In the genomic region with DNA sequence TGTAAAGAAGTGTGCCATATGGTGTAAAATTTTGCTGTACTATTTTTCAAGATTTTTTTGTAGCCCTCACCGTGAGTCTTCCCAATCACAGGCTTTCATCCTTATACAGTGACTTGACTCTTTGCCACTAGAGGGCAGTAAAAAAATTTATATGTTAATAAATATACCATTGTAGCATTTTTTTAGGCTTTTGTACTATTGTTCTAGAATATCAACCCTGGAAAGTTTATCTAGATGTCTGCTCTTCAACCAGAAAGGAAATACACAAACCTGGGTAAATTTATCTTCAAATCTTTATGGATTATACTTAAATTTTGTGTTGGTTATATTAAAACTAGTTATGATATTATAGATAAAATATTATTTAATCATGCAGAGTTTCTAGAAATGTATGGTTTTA, we compare ENCODE assay signal across 9 cellular contexts.
DNase-seq lines count a peak whose midpoint lies in the region; ATAC-seq, FAIRE-seq and TF ChIP-seq lines count a peak whose summit lies in the region.
"Had no signal": no experiment of that assay in that cellular context is flagged by ENCODE, and none has a peak within 500 bp of the region (broad histone marks: within the 10 kb centered on the region; RNA-seq: fewer than 3 reads in every experiment).

No MANE protein-coding gene starts in this region.

- in situ Hi-C loops in ACHN (cut with HindIII; ENCODE audit: low pct_ligation_motif_present, low pct_unique_long_range_greater_than_20kb, low sequenced_read_pairs): no loop called here

- H3K9me3 ChIP-seq in mesenchymal stem cell (ENCODE audit: control insufficient read depth, low read length): no peaks in the 10 kb centered on the region
- H3K9me3 ChIP-seq: upper lobe of left lung had no signal

- no peak overlapping the region for H2BK15ac ChIP-seq in mesenchymal stem cell (ENCODE audit: low read depth, poor library complexity, severe bottlenecking)

- no peak overlapping the region for H2BK12ac ChIP-seq in mesenchymal stem cell (ENCODE audit: low read length in 2 of 2)

- FAIRE-seq in bronchial epithelial cell (lab: Jason Lieb, UNC): no peak

- peak; percentile 42 for TF ChIP-seq CTCF in bronchial epithelial cell (IDR thresholded peaks at IDR 0.05; ENCODE audit: insufficient read depth, low read length, severe bottlenecking)

- H3K27ac ChIP-seq in mesenchymal stem cell (ENCODE audit: low read length, poor library complexity, severe bottlenecking): no peak overlapping the region
- H3K27ac ChIP-seq: upper lobe of left lung had no signal

- no peak overlapping the region for H3K4me2 ChIP-seq in mesenchymal stem cell (ENCODE audit: low read length, poor library complexity, severe bottlenecking)

- peaks cover 7% of the 10 kb centered on the region for H3K79me1 ChIP-seq in mesenchymal stem cell (replicated peaks; ENCODE audit: low read length, poor library complexity, severe bottlenecking)

- peak overlapping the region; percentile 17 for H3K9ac ChIP-seq in mesenchymal stem cell (ENCODE audit: low read length)

- no peak overlapping the region for H3K4ac ChIP-seq in mesenchymal stem cell (ENCODE audit: low read depth in 1 of 2, low read length in 2 of 2)

- H3K36me3 ChIP-seq in bronchial epithelial cell (ENCODE audit: control insufficient read depth, insufficient read depth, low read length) (no peaks in the 10 kb centered on the region), mesenchymal stem cell (ENCODE audit: control insufficient read depth in 1 of 2, insufficient read depth in 2 of 2, low read depth in 1 of 2, low read length in 2 of 2) (peaks cover 0 to 2% of the 10 kb centered on the region in 2 experiments)
- H3K36me3 ChIP-seq: upper lobe of left lung had no signal

- H3K4me1 ChIP-seq in mesenchymal stem cell (ENCODE audit: control insufficient read depth, insufficient read depth, low read depth, low read length): no peaks in the 10 kb centered on the region
- H3K4me1 ChIP-seq: upper lobe of left lung had no signal

- no peak overlapping the region for H2BK120ac ChIP-seq in mesenchymal stem cell (ENCODE audit: low read depth, low read length)

- DNase-seq in ACHN: peak; percentile 69
- peak; percentile 61 for DNase-seq in NCI-H510A treated with DMSO at 0.1 percent for 48 hours (lab: John Stamatoyannopoulos, UW)
- peak; percentile 42 for DNase-seq in bronchial epithelial cell (ENCODE audit: low read depth)
- DNase-seq in mesenchymal stem cell: peak; percentile 43
- no peak for DNase-seq in activated CD4-positive, alpha-beta T cell treated with anti-CD3 and anti-CD28 coated beads, Interleukin-2, amount 50 U/mL, for 48 hours
- DNase-seq: upper lobe of left lung had no signal

- no peak overlapping the region for H2BK5ac ChIP-seq in mesenchymal stem cell (ENCODE audit: low read depth, low read length, poor library complexity, severe bottlenecking)

- no peak overlapping the region for H3K14ac ChIP-seq in mesenchymal stem cell (ENCODE audit: low read length in 2 of 2)

- no peak overlapping the region for H2AK5ac ChIP-seq in mesenchymal stem cell (ENCODE audit: low read length, severe bottlenecking)

- WGBS in mesenchymal stem cell: no CpG with 5 or more reads among the region's 1 CpG

- H3K4me3 ChIP-seq in bronchial epithelial cell (ENCODE audit: low read depth, low read length) (no peak overlapping the region), mesenchymal stem cell (ENCODE audit: insufficient read depth in 1 of 2, low read depth in 1 of 2, low read length in 2 of 2) (no peak overlapping the region)
- H3K4me3 ChIP-seq: upper lobe of left lung had no signal

- no peak overlapping the region for H4K91ac ChIP-seq in mesenchymal stem cell (ENCODE audit: low read length)

- no peak overlapping the region for H2AFZ ChIP-seq in mesenchymal stem cell (ENCODE audit: low read depth, low read length)

- H3K18ac ChIP-seq in mesenchymal stem cell (ENCODE audit: low read depth in 1 of 2, low read length in 2 of 2): no peak overlapping the region

- H4K8ac ChIP-seq in mesenchymal stem cell (ENCODE audit: low read length): no peak overlapping the region

- no peak overlapping the region for H3K23ac ChIP-seq in mesenchymal stem cell (ENCODE audit: low read length in 2 of 2)

- peak; percentile 84 for ATAC-seq in GM18511 (IDR thresholded peaks at IDR 0.05; ENCODE audit: unreplicated experiment)
- ATAC-seq in HG03378 (IDR thresholded peaks at IDR 0.05; ENCODE audit: unreplicated experiment): peak; percentile 90
- ATAC-seq in GM18520 (IDR thresholded peaks at IDR 0.05; ENCODE audit: unreplicated experiment): no peak

- H3K27me3 ChIP-seq in bronchial epithelial cell (ENCODE audit: control insufficient read depth, insufficient read depth, low read length) (no peaks in the 10 kb centered on the region), mesenchymal stem cell (ENCODE audit: control insufficient read depth in 1 of 2, insufficient read depth in 1 of 2, low read length in 2 of 2) (no peaks in the 10 kb centered on the region)
- H3K27me3 ChIP-seq: upper lobe of left lung had no signal

Comparison
In these comparisons a context has a peak if more than half of its experiments do, and no peak if none do; other contexts are left out.
1. DNase-seq: peak in ACHN (single experiment), NCI-H510A treated with DMSO at 0.1 percent for 48 hours (single experiment), bronchial epithelial cell (single experiment) and mesenchymal stem cell (single experiment); none in activated CD4-positive, alpha-beta T cell treated with anti-CD3 and anti-CD28 coated beads, Interleukin-2, amount 50 U/mL, for 48 hours (0 of 2).